ENCODE assay signal across 17 cellular contexts in genomic region chr22:20405291-20405930, GRCh38. TPM values are rescaled to one million over a fixed set of nuclear protein-coding genes. Genes with fewer than 3 reads are reported as not detected.
DNase-seq lines count a peak whose midpoint lies in the region; ATAC-seq and TF ChIP-seq lines count a peak whose summit lies in the region.
"Had no signal": no experiment of that assay in that cellular context is flagged by ENCODE, and none has a peak within 500 bp of the region (broad histone marks: within the 10 kb centered on the region; RNA-seq: fewer than 3 reads in every experiment).

No MANE protein-coding gene starts in this region.

- no peaks in the 10 kb centered on the region for H3F3A ChIP-seq in GM23338 (replicated peaks; ENCODE audit: low read depth)

- H2BK120ac ChIP-seq in neuronal stem cell (ENCODE audit: low read depth, low read length): no peak overlapping the region

- TF ChIP-seq CTCF in GM23338 (conservative IDR thresholded peaks at IDR 0.05; ENCODE audit: low read depth in 2 of 2) (no peak), CD14-positive monocyte (IDR thresholded peaks at IDR 0.05) (no peak), heart left ventricle (IDR thresholded peaks at IDR 0.05) (no peak)

- H3K27me3 Mint-ChIP-seq in GM23338 (ENCODE audit: insufficient read depth, low read depth, poor library complexity) (peaks cover 3% of the 10 kb centered on the region), CD14-positive monocyte (ENCODE audit: low read depth in 3 of 3) (peaks cover 0 to 2% (median 0%) of the 10 kb centered on the region in 3 donors)
- H3K27me3 Mint-ChIP-seq in central memory CD8-positive, alpha-beta T cell: no peaks in the 10 kb centered on the region
- H3K27me3 Mint-ChIP-seq: CD4-positive, alpha-beta T cell had no signal

- H3K36me3 Mint-ChIP-seq in GM23338 (ENCODE audit: low read depth): peaks cover 52% of the 10 kb centered on the region
- peaks cover 15% of the 10 kb centered on the region for H3K36me3 Mint-ChIP-seq in central memory CD8-positive, alpha-beta T cell (ENCODE audit: insufficient read depth)
- peaks cover 38 to 48% of the 10 kb centered on the region in 2 donors for H3K36me3 Mint-ChIP-seq in CD14-positive monocyte

- H3K79me2 ChIP-seq in GM23338 (replicated peaks; ENCODE audit: insufficient read depth): peaks cover 4% of the 10 kb centered on the region

- no peak overlapping the region for H2BK5ac ChIP-seq in neuronal stem cell (ENCODE audit: low read length)

- H3K4me3 ChIP-seq in GM23338 (no peak overlapping the region), neuronal stem cell (ENCODE audit: low read length in 2 of 2) (no peak overlapping the region), heart left ventricle (no peak overlapping the region)
- H3K4me3 ChIP-seq: SJSA1 had no signal

- H3K23ac ChIP-seq in neuronal stem cell (ENCODE audit: low read depth, low read length, poor library complexity): peak overlapping the region; percentile 95

- no peak overlapping the region for H3K9ac ChIP-seq in neuronal stem cell (ENCODE audit: low read depth, low read length, poor library complexity)

- H4K20me1 ChIP-seq in GM23338 (replicated peaks; ENCODE audit: insufficient read depth): peaks cover 1% of the 10 kb centered on the region; the same call in 1 of the 2 replicates

- H3K27ac ChIP-seq in GM23338 (ENCODE audit: low read depth) (no peak overlapping the region), neuronal stem cell (replicated peaks; ENCODE audit: low read length) (no peak overlapping the region), heart left ventricle (no peak overlapping the region)
- H3K27ac ChIP-seq: SJSA1 had no signal

- H3K14ac ChIP-seq in neuronal stem cell (ENCODE audit: low read length): no peak overlapping the region

- no peak overlapping the region for H2AFZ ChIP-seq in GM23338
- no peak overlapping the region for H2AFZ ChIP-seq in neuronal stem cell (ENCODE audit: low read length)

- no peak overlapping the region for H4K8ac ChIP-seq in neuronal stem cell (ENCODE audit: low read depth, low read length)

- H3K9me3 ChIP-seq in neuronal stem cell (replicated peaks in 1 of 2; ENCODE audit: control insufficient read depth in 2 of 2, insufficient read depth in 1 of 2, low read depth in 1 of 2, low read length in 2 of 2) (no peaks in the 10 kb centered on the region), heart left ventricle (no peaks in the 10 kb centered on the region)
- H3K9me3 ChIP-seq: BE2C, SJSA1 had no signal

- H3K9me2 ChIP-seq in GM23338 (ENCODE audit: insufficient read depth): no peaks in the 10 kb centered on the region

- H3K18ac ChIP-seq in neuronal stem cell (ENCODE audit: low read length): no peak overlapping the region

- H2BK15ac ChIP-seq in neuronal stem cell (ENCODE audit: low read length): no peak overlapping the region

- DNase-seq in GM23338 (ENCODE audit: low spot score) (no peak), neuronal stem cell (ENCODE audit: low spot score) (no peak), CD14-positive monocyte (ENCODE audit: low spot score) (no peak), nucleus accumbens (lab: John Stamatoyannopoulos, UW) (no peak), NCI-H2227 treated with DMSO at 0.1 percent for 48 hours (lab: John Stamatoyannopoulos, UW) (no peak), heart left ventricle (no peak)
- no peak for DNase-seq in central memory CD8-positive, alpha-beta T cell (ENCODE audit: low spot score in 2 of 2)
- DNase-seq: BE2C; CD4-positive, alpha-beta T cell; KBM-7; NCI-H1105 treated with DMSO at 0.1 percent for 48 hours; NCI-H146; NCI-H2029; NCI-H526 treated with DMSO at 0.1 percent for 48 hours; Right ventricle myocardium superior; RPMI8226 had no signal

- TF ChIP-seq POLR2A in heart left ventricle (IDR thresholded peaks at IDR 0.05): no peak

- WGBS in neuronal stem cell (ENCODE audit: extremely low coverage in 2 of 2, insufficient read length in 2 of 2, insufficient replicate concordance in 1 of 2), 2 donors: no CpG with 5 or more reads among the region's 45 CpGs
- 96 to 97% (median 96%) methylated on average over 32 to 45 of the region's 45 CpGs for WGBS in heart left ventricle, 4 donors

- H3K9me3 Mint-ChIP-seq in GM23338: peaks cover 2% of the 10 kb centered on the region; the same call in 2 of the 3 replicates
- peaks cover 6% of the 10 kb centered on the region for H3K9me3 Mint-ChIP-seq in central memory CD8-positive, alpha-beta T cell
- H3K9me3 Mint-ChIP-seq in CD14-positive monocyte: peaks cover 0 to 2% (median 0%) of the 10 kb centered on the region in 7 donors
- H3K9me3 Mint-ChIP-seq: CD4-positive, alpha-beta T cell had no signal

- no peaks in the 10 kb centered on the region for H3K27me3 ChIP-seq in GM23338 (ENCODE audit: insufficient read depth)
- H3K27me3 ChIP-seq in neuronal stem cell (ENCODE audit: control insufficient read depth in 3 of 3, insufficient read depth in 3 of 3, low read depth in 1 of 3, low read length in 3 of 3): no peaks in the 10 kb centered on the region
- no peaks in the 10 kb centered on the region for H3K27me3 ChIP-seq in heart left ventricle
- H3K27me3 ChIP-seq: BE2C, SJSA1 had no signal

- intact Hi-C loops in CD14-positive monocyte (cut with micrococcal nuclease) (no loop called here), heart left ventricle (cut with DNase I) (no loop called here)

- H3K4me2 ChIP-seq in GM23338 (no peak overlapping the region), neuronal stem cell (ENCODE audit: insufficient read depth, low read length, poor library complexity, severe bottlenecking) (no peak overlapping the region)

- H3K79me1 ChIP-seq in neuronal stem cell (ENCODE audit: low read depth, low read length): peaks cover 17% of the 10 kb centered on the region

- H3K4me1 ChIP-seq in GM23338 (ENCODE audit: insufficient read depth) (no peaks in the 10 kb centered on the region), neuronal stem cell (ENCODE audit: control insufficient read depth in 2 of 2, insufficient read depth in 1 of 2, low read depth in 1 of 2, low read length in 2 of 2) (no peaks in the 10 kb centered on the region), heart left ventricle (no peaks in the 10 kb centered on the region)
- H3K4me1 ChIP-seq: BE2C, SJSA1 had no signal

- H3K4me1 Mint-ChIP-seq in GM23338: no peaks in the 10 kb centered on the region; the same call in 2 of the 3 replicates
- H3K4me1 Mint-ChIP-seq in central memory CD8-positive, alpha-beta T cell: peaks cover 20% of the 10 kb centered on the region
- H3K4me1 Mint-ChIP-seq in CD14-positive monocyte: no peaks in the 10 kb centered on the region

- no peak overlapping the region for H3K4ac ChIP-seq in neuronal stem cell (ENCODE audit: low read length)

- no peaks in the 10 kb centered on the region; the same call in 1 of the 2 replicates for H3K36me3 ChIP-seq in GM23338 (ENCODE audit: insufficient read depth)
- peaks cover 37 to 82% of the 10 kb centered on the region in 2 donors for H3K36me3 ChIP-seq in neuronal stem cell (replicated peaks in 1 of 2; ENCODE audit: control insufficient read depth in 2 of 2, insufficient read depth in 2 of 2, low read length in 2 of 2)
- peaks cover 0 to 48% (median 26%) of the 10 kb centered on the region in 9 donors for H3K36me3 ChIP-seq in heart left ventricle

- no peak overlapping the region for H4K91ac ChIP-seq in neuronal stem cell (ENCODE audit: low read depth, low read length, poor library complexity)

- no peak overlapping the region; the same call in 1 of the 2 replicates for H3K27ac Mint-ChIP-seq in GM23338
- H3K27ac Mint-ChIP-seq in central memory CD8-positive, alpha-beta T cell (ENCODE audit: low read depth): peak overlapping the region; percentile 95
- peak overlapping the region in 3 of 7 donors; percentile 5 to 67 (median 18) for H3K27ac Mint-ChIP-seq in CD14-positive monocyte
- H3K27ac Mint-ChIP-seq: CD4-positive, alpha-beta T cell had no signal

- no peak overlapping the region for H2AK5ac ChIP-seq in neuronal stem cell (ENCODE audit: low read depth, low read length)

- no peak overlapping the region for H3K4me3 Mint-ChIP-seq in GM23338
- no peak overlapping the region for H3K4me3 Mint-ChIP-seq in central memory CD8-positive, alpha-beta T cell
- H3K4me3 Mint-ChIP-seq in CD14-positive monocyte: no peak overlapping the region
- H3K4me3 Mint-ChIP-seq: CD4-positive, alpha-beta T cell had no signal

- no peak overlapping the region for H2BK12ac ChIP-seq in neuronal stem cell (ENCODE audit: low read length)

- ATAC-seq in GM23338 (peak; percentile 26; the same call in 1 of the 3 replicates), heart left ventricle (no peak)
- no peak for ATAC-seq in central memory CD8-positive, alpha-beta T cell (replicated peaks; ENCODE audit: extremely low read depth, poor library complexity, severe bottlenecking)

TF ChIP-seq in GM23338, 12 proteins besides CTCF, POLR2A, EP300 and RAD21 (continues in another document):
- TF ChIP-seq EZH2 (IDR thresholded peaks at IDR 0.05; ENCODE audit: low read depth, unreplicated experiment): no peak
- no peak for TF ChIP-seq CREB1 (CRISPR knock-in tag; IDR thresholded peaks at IDR 0.05; ENCODE audit: low read depth)
- TF ChIP-seq ETS1 (IDR thresholded peaks at IDR 0.05): no peak
- no peak for TF ChIP-seq NANOG (IDR thresholded peaks at IDR 0.05; ENCODE audit: borderline replicate concordance)
- no peak for TF ChIP-seq STAT1 (IDR thresholded peaks at IDR 0.05; ENCODE audit: unreplicated experiment)
- no peak for TF ChIP-seq JUNB (IDR thresholded peaks at IDR 0.05; ENCODE audit: unreplicated experiment)
- no peak for TF ChIP-seq ZNF114 (CRISPR knock-in tag; IDR thresholded peaks at IDR 0.05)

RNA-seq across cellular contexts. Expression of gene ZNF74, which starts 11.5 kb away (rescaled TPM):
- total RNA-seq in GM23338 (2014; rRNA removed; shearing (Covaris generic)): 78.2 and 94.0 TPM in 2 replicates
- polyA plus RNA-seq in GM23338 (2016; fragmentation: Nextera tagmentation; extraction: Ambion mirVana) (16.1 and 17.0 TPM in 2 replicates), CD14-positive monocyte (1 to 10 TPM; 1.9 TPM), heart left ventricle (1 to 10 TPM; 2.1 to 2.5 TPM)
- 20.1 TPM for polyA plus RNA-seq in neuronal stem cell (2013, experiment 1 of 2)
- polyA plus RNA-seq in neuronal stem cell (2013, experiment 2 of 2): 20.2 TPM
- total RNA-seq in heart left ventricle: 1 to 10 TPM; 3.8 to 6.5 (median 4.8) TPM

RNA-seq across cellular contexts. Expression of gene SCARF2, which starts 32.2 kb away (rescaled TPM):
- total RNA-seq in GM23338 (2014; rRNA removed; shearing (Covaris generic)): 16.6 and 17.0 TPM in 2 replicates
- polyA plus RNA-seq in GM23338 (2016; fragmentation: Nextera tagmentation; extraction: Ambion mirVana) (1.8 and 2.2 TPM in 2 replicates), CD14-positive monocyte (under 1 TPM in 1 of 2 donors, not detected in 1; 0.12 TPM), heart left ventricle (1 to 10 TPM; 1.5 to 2.7 TPM)
- 3.7 TPM for polyA plus RNA-seq in neuronal stem cell (2013, experiment 1 of 2)
- polyA plus RNA-seq in neuronal stem cell (2013, experiment 2 of 2): 2.8 TPM
- 10 to 100 TPM in 1 of 9 donors, 1 to 10 TPM in 8; 2.4 to 10.1 (median 3.1) TPM for total RNA-seq in heart left ventricle
